ENCODE assay signal across 1 cellular context in genomic region chr17:75625813-75626486, GRCh38.
TF ChIP-seq lines count a peak whose summit lies in the region.

No MANE protein-coding gene starts in this region.

TF ChIP-seq in HepG2, 621 proteins besides CTCF, POLR2A, EP300 and RAD21 (continued from another document and continues in another):
- 0 out of 2 replicates have a peak, but pooled peaks have one; percentile 37 for TF ChIP-seq ZNF780A (CRISPR knock-in tag; IDR thresholded peaks at IDR 0.05)
- TF ChIP-seq AHDC1 (CRISPR knock-in tag; IDR thresholded peaks at IDR 0.05; ENCODE audit: borderline replicate concordance), result no peak
- TF ChIP-seq ARID4A (CRISPR knock-in tag; IDR thresholded peaks at IDR 0.05; ENCODE audit: borderline replicate concordance), result no peak
- TF ChIP-seq MTF2 (CRISPR knock-in tag; IDR thresholded peaks at IDR 0.05; ENCODE audit: borderline replicate concordance), result no peak
- TF ChIP-seq HDAC1 (CRISPR knock-in tag; IDR thresholded peaks at IDR 0.05), result peak; percentile 32; the same call in 1 of the 2 replicates
- TF ChIP-seq NCOA1 (CRISPR knock-in tag; IDR thresholded peaks at IDR 0.05), result no peak
- TF ChIP-seq CAMTA2 (CRISPR knock-in tag; IDR thresholded peaks at IDR 0.05; ENCODE audit: borderline replicate concordance), result no peak
- TF ChIP-seq PHB2 (IDR thresholded peaks at IDR 0.05; ENCODE audit: partially characterized antibody), result no peak
- no peak for TF ChIP-seq SOX5 (CRISPR knock-in tag; IDR thresholded peaks at IDR 0.05; ENCODE audit: borderline replicate concordance)
- no peak for TF ChIP-seq PPARG (CRISPR knock-in tag; conservative IDR thresholded peaks at IDR 0.05)
- TF ChIP-seq PATZ1 (CRISPR knock-in tag; IDR thresholded peaks at IDR 0.05), result peak; percentile 69
- TF ChIP-seq XRCC5 (optimal IDR thresholded peaks at IDR 0.05; ENCODE audit: low read length), result peak; percentile 99
- peak; percentile 35; the same call in 1 of the 2 replicates for TF ChIP-seq BORCS8-MEF2B (CRISPR knock-in tag; IDR thresholded peaks at IDR 0.05)
- no peak for TF ChIP-seq ATF4 (CRISPR knock-in tag; IDR thresholded peaks at IDR 0.05)
- TF ChIP-seq IRF2 (CRISPR knock-in tag; IDR thresholded peaks at IDR 0.05), result no peak
- no peak for TF ChIP-seq MXD3 (CRISPR knock-in tag; IDR thresholded peaks at IDR 0.05)
- TF ChIP-seq GTF2F1 (IDR thresholded peaks at IDR 0.05; ENCODE audit: low read length), result no peak
- TF ChIP-seq ZNF775 (CRISPR knock-in tag; IDR thresholded peaks at IDR 0.05; ENCODE audit: borderline replicate concordance), result no peak
- 0 out of 2 replicates have a peak, but pooled peaks have one; percentile 29 for TF ChIP-seq PCBP1 (IDR thresholded peaks at IDR 0.05; ENCODE audit: borderline replicate concordance, low read depth, low read length)
- TF ChIP-seq HOXD1 (CRISPR knock-in tag; IDR thresholded peaks at IDR 0.05), result no peak
- TF ChIP-seq THAP9 (CRISPR knock-in tag; IDR thresholded peaks at IDR 0.05; ENCODE audit: borderline replicate concordance), result no peak
- TF ChIP-seq STAT6 (CRISPR knock-in tag; IDR thresholded peaks at IDR 0.05; ENCODE audit: borderline replicate concordance), result no peak
- TF ChIP-seq SP5 (CRISPR knock-in tag; IDR thresholded peaks at IDR 0.05; ENCODE audit: borderline replicate concordance, low read depth), result no peak
- TF ChIP-seq PRDM4 (CRISPR knock-in tag; IDR thresholded peaks at IDR 0.05; ENCODE audit: borderline replicate concordance), result no peak
- TF ChIP-seq MLXIP (CRISPR knock-in tag; IDR thresholded peaks at IDR 0.05; ENCODE audit: borderline replicate concordance), result no peak
- no peak for TF ChIP-seq MED8 (CRISPR knock-in tag; IDR thresholded peaks at IDR 0.05; ENCODE audit: insufficient replicate concordance)
- no peak for TF ChIP-seq ZNF282 (IDR thresholded peaks at IDR 0.05; ENCODE audit: partially characterized antibody)
- TF ChIP-seq REL (CRISPR knock-in tag; conservative IDR thresholded peaks at IDR 0.05), result no peak
- TF ChIP-seq REPIN1 (CRISPR knock-in tag; IDR thresholded peaks at IDR 0.05; ENCODE audit: borderline replicate concordance, low read depth), result no peak
